Comparison of ENCODE assay signal across 8 cellular contexts in the genomic region with DNA sequence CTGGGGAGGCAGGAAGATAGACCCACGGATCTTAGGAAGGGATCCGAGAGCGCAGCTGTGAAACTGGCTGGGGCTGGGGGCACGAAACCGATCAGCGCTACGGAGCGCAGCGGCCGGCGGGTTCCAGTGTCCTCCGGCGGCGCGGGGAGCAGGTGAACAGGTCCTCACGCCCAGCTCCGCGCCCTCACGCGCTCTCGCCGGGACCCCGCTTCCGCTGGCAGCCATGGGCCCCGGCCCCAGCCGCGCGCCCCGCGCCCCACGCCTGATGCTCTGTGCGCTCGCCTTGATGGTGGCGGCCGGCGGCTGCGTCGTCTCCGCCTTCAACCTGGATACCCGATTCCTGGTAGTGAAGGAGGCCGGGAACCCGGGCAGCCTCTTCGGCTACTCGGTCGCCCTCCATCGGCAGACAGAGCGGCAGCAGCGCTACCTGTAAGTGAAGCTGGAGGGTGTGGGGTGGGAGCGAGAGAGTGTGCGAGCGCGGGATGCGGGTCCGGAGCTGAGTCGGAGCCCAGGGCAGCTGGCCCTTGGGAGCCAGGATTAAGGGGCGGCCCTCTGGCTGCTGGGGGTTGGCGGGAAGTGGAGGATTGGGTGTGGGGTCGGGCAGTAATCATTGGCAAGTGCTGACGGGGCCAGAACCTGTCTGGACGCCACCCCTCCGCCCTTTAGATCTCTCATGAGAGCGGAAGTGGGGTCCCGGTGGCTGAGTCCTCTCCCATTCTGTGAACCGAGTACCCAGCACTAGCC. TPM values are rescaled to one million over a fixed set of nuclear protein-coding genes. Genes with fewer than 3 reads are reported as not detected.
DNase-seq lines count a peak whose midpoint lies in the region; ATAC-seq, FAIRE-seq and TF ChIP-seq lines count a peak whose summit lies in the region.

No MANE protein-coding gene starts in this region.

- H3K36me3 ChIP-seq in BJ (ENCODE audit: control insufficient read depth, insufficient read depth, low read length) (peaks cover 3% of the 10 kb centered on the region; the same call in 1 of the 2 replicates), bronchial epithelial cell (ENCODE audit: control insufficient read depth, insufficient read depth, low read length) (peaks cover 8% of the 10 kb centered on the region)

- DNase-seq in BJ (ENCODE audit: low read depth) (no peak), NCI-H146 (lab: John Stamatoyannopoulos, UW) (peak; percentile 83), bronchial epithelial cell (ENCODE audit: low read depth) (no peak), left kidney (ENCODE audit: low read depth, low spot score) (peak; percentile 95)
- peak; percentile 68 for DNase-seq in stimulated activated CD4-positive, alpha-beta T cell treated with anti-CD3 and anti-CD28 coated beads, Interleukin-4, amount 100 ng/mL, for 1 hour

- CTCF ChIA-PET in BJ (lab: Yijun Ruan, JAX): interaction anchor here (0.8 to 7.2 kb wide), 11 partner anchors 9 to 95 kb away, joined by 3 to 46 read pairs (median 5); a partner anchor contains a TSS

- ATAC-seq in GM21515 (IDR thresholded peaks at IDR 0.05; ENCODE audit: unreplicated experiment): peak; percentile 52
- no peak for ATAC-seq in GM21619 (IDR thresholded peaks at IDR 0.05; ENCODE audit: unreplicated experiment)

- FAIRE-seq in bronchial epithelial cell (lab: Jason Lieb, UNC): no peak

- peak overlapping the region; percentile 84 for H3K4me3 ChIP-seq in BJ (ENCODE audit: low read depth, low read length)
- H3K4me3 ChIP-seq in bronchial epithelial cell (ENCODE audit: low read depth, low read length): peak overlapping the region; percentile 68

- H3K27ac ChIP-seq in VCaP: peak overlapping the region; percentile 91

- POLR2A ChIA-PET in BJ (lab: Charles Lee): interaction anchor here (1.1 kb wide), 1 partner anchor 28 kb away, joined by 4 read pairs; no protein-coding TSS in a partner anchor

- TF ChIP-seq CTCF in BJ (IDR thresholded peaks at IDR 0.05; ENCODE audit: insufficient read depth, low read depth, low read length) (peak; percentile 58), VCaP (conservative IDR thresholded peaks at IDR 0.05) (peak; percentile 79), bronchial epithelial cell (IDR thresholded peaks at IDR 0.05; ENCODE audit: insufficient read depth, low read length, severe bottlenecking) (peak; percentile 55)

- H3K27me3 ChIP-seq in BJ (ENCODE audit: control insufficient read depth, insufficient read depth, low read length): no peaks in the 10 kb centered on the region
- H3K27me3 ChIP-seq in bronchial epithelial cell (ENCODE audit: control insufficient read depth, insufficient read depth, low read length): no peaks in the 10 kb centered on the region

RNA-seq across cellular contexts. Expression of a gene that starts 0.5 kb away (rescaled TPM):
- polyA plus RNA-seq in BJ (2011; rRNA removed): 71.9 and 184 TPM in 2 replicates
- polyA minus RNA-seq in BJ (2011; rRNA and poly(A)+ RNA removed): 179 and 204 TPM in 2 replicates
- 413 and 633 TPM in 2 replicates for total RNA-seq in bronchial epithelial cell

RNA-seq across cellular contexts. Expression of a gene that starts 38.8 kb away (rescaled TPM):
- polyA plus RNA-seq in BJ (2011; rRNA removed): 79.3 and 155 TPM in 2 replicates
- 76.2 and 119 TPM in 2 replicates for polyA minus RNA-seq in BJ (2011; rRNA and poly(A)+ RNA removed)
- 0.79 and 3.5 TPM in 2 replicates for total RNA-seq in bronchial epithelial cell

Comparison
In these comparisons a context has a peak if more than half of its experiments do, and no peak if none do; other contexts are left out.
1. DNase-seq: peak in NCI-H146 (single experiment), left kidney (single experiment) and stimulated activated CD4-positive, alpha-beta T cell treated with anti-CD3 and anti-CD28 coated beads, Interleukin-4, amount 100 ng/mL, for 1 hour (single experiment); none in BJ (single experiment) and bronchial epithelial cell (single experiment).
2. Peak in every context shown above with its lines, with median percentiles within 50 percentile points of each other: CTCF ChIP-seq.